1 cellular context compared by ENCODE assay signal in genomic region chr7:66114743-66115727, GRCh38.
TF ChIP-seq lines count a peak whose summit lies in the region.

TSS of gene CRCP (plus strand) at chr7:66114847. CDS start at chr7:66114963, 116 bp downstream.

TF ChIP-seq in WTC11, 78 proteins besides CTCF, POLR2A, EP300 and RAD21 (continued from another document):
- TF ChIP-seq ZSCAN18 (CRISPR knock-in tag; IDR thresholded peaks at IDR 0.05) = no peak
- peak; percentile 42; the same call in 1 of the 2 replicates for TF ChIP-seq JUN (CRISPR knock-in tag; IDR thresholded peaks at IDR 0.05)
- no peak for TF ChIP-seq ZMAT4 (CRISPR knock-in tag; IDR thresholded peaks at IDR 0.05)
- no peak for TF ChIP-seq SMAD3 (CRISPR knock-in tag; IDR thresholded peaks at IDR 0.05; ENCODE audit: borderline replicate concordance)
